ENCODE assay signal across 15 cellular contexts in the genomic region with DNA sequence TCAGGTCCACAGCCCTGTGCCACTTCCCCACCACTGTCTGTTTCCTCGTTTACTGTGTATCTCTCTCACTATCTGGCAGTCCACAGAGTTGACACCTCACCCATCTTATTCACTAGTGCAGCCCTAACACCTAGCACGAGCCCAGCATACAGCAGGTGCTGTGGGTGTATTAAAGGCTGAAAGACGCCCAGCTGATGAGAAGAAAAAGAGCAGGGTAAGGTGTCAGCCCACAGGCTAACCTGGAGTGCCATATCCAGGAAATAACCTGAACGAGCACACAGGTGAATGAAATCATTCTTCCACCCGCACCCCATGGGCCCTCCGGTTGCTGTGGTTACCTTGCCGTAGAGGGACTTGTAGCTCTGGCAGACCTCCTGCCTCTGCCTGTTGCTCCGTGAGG. TPM values are rescaled to one million over a fixed set of nuclear protein-coding genes. Genes with fewer than 3 reads are reported as not detected.
DNase-seq lines count a peak whose midpoint lies in the region; ATAC-seq, FAIRE-seq and TF ChIP-seq lines count a peak whose summit lies in the region.
"Had no signal": no experiment of that assay in that cellular context is flagged by ENCODE, and none has a peak within 500 bp of the region (broad histone marks: within the 10 kb centered on the region; RNA-seq: fewer than 3 reads in every experiment).

No MANE protein-coding gene starts in this region.

- no peaks in the 10 kb centered on the region for H3K9me3 Mint-ChIP-seq in endodermal cell
- H3K9me3 Mint-ChIP-seq: nephron had no signal

- DNase-seq in NCI-H2029 (lab: John Stamatoyannopoulos, UW) (peak; percentile 72), NCI-H2029 treated with DMSO at 0.1 percent for 48 hours (lab: John Stamatoyannopoulos, UW) (no peak), NCI-H2196 (lab: John Stamatoyannopoulos, UW; ENCODE audit: unreplicated experiment) (peak; percentile 54), pancreas (no peak), endodermal cell (no peak), NCI-H1105 (lab: John Stamatoyannopoulos, UW) (no peak)
- DNase-seq in activated gamma-delta T cell treated with anti-CD3 and anti-CD28 coated beads, Interleukin-2, amount 50 U/mL, for 16 hours (ENCODE audit: low read depth) = peak; percentile 36
- DNase-seq: activated CD4-positive, CD25-positive, alpha-beta regulatory T cell; heart right ventricle; left cardiac atrium; NK-92 treated with Interleukin-12 subunit alpha and Interleukin-12 subunit beta, amount 100 ng/mL, for 24 hours had no signal

- peaks cover 62% of the 10 kb centered on the region for H3K36me3 Mint-ChIP-seq in endodermal cell (ENCODE audit: low read depth)

- H3K9ac ChIP-seq in endodermal cell (ENCODE audit: extremely low read depth, low read length, poor library complexity, severe bottlenecking) = no peak overlapping the region

- TF ChIP-seq CTCF in pancreas (IDR thresholded peaks at IDR 0.05) (no peak), endodermal cell (conservative IDR thresholded peaks at IDR 0.05) (no peak)

- ATAC-seq in pancreas (peak in 3 of 4 donors; percentile 19 to 74 (median 73)), GM18873 (IDR thresholded peaks at IDR 0.05; ENCODE audit: low FRiP score, unreplicated experiment) (no peak)
- ATAC-seq: heart right ventricle, left cardiac atrium had no signal

- no peak overlapping the region for H3K27ac Mint-ChIP-seq in endodermal cell
- H3K27ac Mint-ChIP-seq: nephron had no signal

- H3K4me1 ChIP-seq in pancreas = no peaks in the 10 kb centered on the region
- peaks cover 4% of the 10 kb centered on the region for H3K4me1 ChIP-seq in endodermal cell (ENCODE audit: control insufficient read depth, insufficient read depth, low read length)

- peaks cover 6% of the 10 kb centered on the region for H3K4me1 Mint-ChIP-seq in endodermal cell

- H3K36me3 ChIP-seq in pancreas (peaks cover 0 to 27% (median 0%) of the 10 kb centered on the region in 3 donors), endodermal cell (ENCODE audit: control insufficient read depth, insufficient read depth, low read length) (peaks cover 96% of the 10 kb centered on the region)

- no peak for FAIRE-seq in pancreas (lab: Jason Lieb, UNC)

- no peaks in the 10 kb centered on the region for H3K9me3 ChIP-seq in pancreas
- no peaks in the 10 kb centered on the region for H3K9me3 ChIP-seq in endodermal cell (ENCODE audit: control insufficient read depth, low read length)
- H3K9me3 ChIP-seq: esophagus muscularis mucosa, heart right ventricle had no signal

- intact Hi-C loops in pancreas (cut with DNase I) = no loop called here

- no peaks in the 10 kb centered on the region for H3K27me3 Mint-ChIP-seq in endodermal cell (ENCODE audit: insufficient read depth)

- H3K4me3 Mint-ChIP-seq in endodermal cell = no peak overlapping the region
- H3K4me3 Mint-ChIP-seq: nephron had no signal

- no peak overlapping the region for H3K4me3 ChIP-seq in pancreas
- H3K4me3 ChIP-seq in endodermal cell (ENCODE audit: low read length) = no peak overlapping the region
- H3K4me3 ChIP-seq: esophagus muscularis mucosa, heart right ventricle, SK-N-MC had no signal

- no peaks in the 10 kb centered on the region for H3K27me3 ChIP-seq in pancreas
- H3K27me3 ChIP-seq in endodermal cell (ENCODE audit: control insufficient read depth, insufficient read depth, low read length, poor library complexity, severe bottlenecking) = no peaks in the 10 kb centered on the region
- H3K27me3 ChIP-seq: esophagus muscularis mucosa, heart right ventricle had no signal

- 87 to 90% methylated on average over 8 of the region's 8 CpGs for WGBS in pancreas, 2 donors
- 94 to 98% methylated on average over 7 to 8 of the region's 8 CpGs for WGBS in endodermal cell (ENCODE audit: insufficient coverage in 1 of 2, insufficient read length in 1 of 2), 2 experiments

- H3K27ac ChIP-seq in pancreas (no peak overlapping the region), endodermal cell (ENCODE audit: low read depth, low read length) (no peak overlapping the region)
- H3K27ac ChIP-seq: esophagus muscularis mucosa, SK-N-MC had no signal

RNA-seq across cellular contexts. Expression of a gene that starts 18.6 kb away (rescaled TPM):
- 10 to 100 TPM; 39.6 to 70.8 (median 48.7) TPM for total RNA-seq in pancreas
- polyA plus RNA-seq in pancreas = 10 to 100 TPM; 37.0 to 64.2 TPM
- total RNA-seq in endodermal cell = 100 to 1,000 TPM; 204 to 235 TPM
- 167 TPM for polyA plus RNA-seq in endodermal cell (2013, experiment 1 of 2)
- 184 TPM for polyA plus RNA-seq in endodermal cell (2013, experiment 2 of 2)

RNA-seq across cellular contexts. Expression of a gene that starts 58.2 kb away (rescaled TPM):
- total RNA-seq in pancreas (100 to 1,000 TPM in 1 of 6 donors, 10 to 100 TPM in 5; 66.3 to 118 (median 71.0) TPM), endodermal cell (10 to 100 TPM; 51.3 to 52.2 TPM)
- 10 to 100 TPM; 36.4 to 54.7 TPM for polyA plus RNA-seq in pancreas
- polyA plus RNA-seq in endodermal cell (2013, experiment 1 of 2) = 33.0 TPM
- polyA plus RNA-seq in endodermal cell (2013, experiment 2 of 2) = 31.1 TPM

Comparison
In these comparisons a context has a peak if more than half of its experiments do, and no peak if none do; other contexts are left out.
1. DNase-seq: peak in NCI-H2029 (single experiment), NCI-H2196 (single experiment) and activated gamma-delta T cell treated with anti-CD3 and anti-CD28 coated beads, Interleukin-2, amount 50 U/mL, for 16 hours (single experiment); none in NCI-H2029 treated with DMSO at 0.1 percent for 48 hours (single experiment), pancreas (0 of 6), endodermal cell (single experiment) and NCI-H1105 (single experiment).